ENCODE assay signal across 14 cellular contexts in genomic region chr9:123658792-123659191, GRCh38.
DNase-seq lines count a peak whose midpoint lies in the region; ATAC-seq and TF ChIP-seq lines count a peak whose summit lies in the region.
"Had no signal": no experiment of that assay in that cellular context is flagged by ENCODE, and none has a peak within 500 bp of the region (broad histone marks: within the 10 kb centered on the region; RNA-seq: fewer than 3 reads in every experiment).

No MANE protein-coding gene starts in this region.

- intact Hi-C loops in mucosa of descending colon (cut with DNase I, micrococcal nuclease): no loop called here

- H3K4me1 ChIP-seq in mucosa of descending colon (ENCODE audit: low read depth): no peaks in the 10 kb centered on the region

- H3K36me3 ChIP-seq in mucosa of descending colon (ENCODE audit: low read depth): no peaks in the 10 kb centered on the region

- DNase-seq in NCI-H510A treated with DMSO at 0.1 percent for 48 hours (lab: John Stamatoyannopoulos, UW): peak; percentile 12
- DNase-seq in NCI-H510A (lab: John Stamatoyannopoulos, UW): no peak
- peak; percentile 31 for DNase-seq in SKM-1 (lab: John Stamatoyannopoulos, UW; ENCODE audit: unreplicated experiment)
- no peak for DNase-seq in mucosa of descending colon
- no peak for DNase-seq in RKO (ENCODE audit: low spot score)
- no peak for DNase-seq in activated CD4-positive, alpha-beta T cell treated with anti-CD3 and anti-CD28 coated beads for 48 hours
- DNase-seq: 8988T; effector memory CD4-positive, alpha-beta T cell; NCI-H2081; nucleus accumbens; SK-N-SH had no signal

- H3K4me3 ChIP-seq in mucosa of descending colon: no peak overlapping the region

- no peak for TF ChIP-seq CTCF in mucosa of descending colon (IDR thresholded peaks at IDR 0.05)

- ATAC-seq in HG03196 (IDR thresholded peaks at IDR 0.05; ENCODE audit: unreplicated experiment): peak; percentile 50
- ATAC-seq in mucosa of descending colon: peak; percentile 76
- ATAC-seq in GM18867 (IDR thresholded peaks at IDR 0.05; ENCODE audit: unreplicated experiment): no peak
- ATAC-seq: activated CD4-positive, CD25-positive, alpha-beta regulatory T cell treated with anti-CD3 and anti-CD28 coated beads, Interleukin-2, amount 50 U/mL, for 24 hours had no signal

- H3K9me3 ChIP-seq in mucosa of descending colon: peaks cover 4% of the 10 kb centered on the region

Comparison
In these comparisons a context has a peak if more than half of its experiments do, and no peak if none do; other contexts are left out.
1. DNase-seq: peak in NCI-H510A treated with DMSO at 0.1 percent for 48 hours (single experiment) and SKM-1 (single experiment); none in NCI-H510A (single experiment), mucosa of descending colon (0 of 3), RKO (single experiment) and activated CD4-positive, alpha-beta T cell treated with anti-CD3 and anti-CD28 coated beads for 48 hours (single experiment).